Comparison of ENCODE assay signal across 6 cellular contexts in genomic region chr20:63968136-63968927, GRCh38. TPM values are rescaled to one million over a fixed set of nuclear protein-coding genes. Genes with fewer than 3 reads are reported as not detected.
DNase-seq lines count a peak whose midpoint lies in the region; ATAC-seq and TF ChIP-seq lines count a peak whose summit lies in the region.

No MANE protein-coding gene starts in this region.

- TF ChIP-seq CTCF in foreskin fibroblast (IDR thresholded peaks at IDR 0.05; ENCODE audit: low read depth, low read length) (no peak), thoracic aorta (IDR thresholded peaks at IDR 0.05) (no peak)

- peak; percentile 29 for DNase-seq in activated CD4-positive, CD25-positive, alpha-beta regulatory T cell treated with anti-CD3 and anti-CD28 coated beads, Interleukin-2, amount 50 U/mL, for 72 hours
- DNase-seq in activated CD4-positive, CD25-positive, alpha-beta regulatory T cell (lab: John Stamatoyannopoulos, UW), result no peak
- DNase-seq in foreskin fibroblast (no peak), thoracic aorta (ENCODE audit: low spot score) (no peak), SHP77 treated with DMSO at 0.1 percent for 48 hours (lab: John Stamatoyannopoulos, UW) (no peak), NCI-H1694 (lab: John Stamatoyannopoulos, UW) (no peak)

- H3K4me3 ChIP-seq in foreskin fibroblast (ENCODE audit: low read depth in 1 of 2, low read length in 2 of 2) (peak overlapping the region; percentile 68 to 72), thoracic aorta (peak overlapping the region; percentile 80)

- no peaks in the 10 kb centered on the region for H3K9me3 ChIP-seq in thoracic aorta

- peaks cover 14% of the 10 kb centered on the region for H3K36me3 ChIP-seq in thoracic aorta

- ATAC-seq in thoracic aorta (ENCODE audit: insufficient number of reproducible peaks, low FRiP score, low read depth), result no peak

- no peaks in the 10 kb centered on the region for H3K27me3 ChIP-seq in thoracic aorta (replicated peaks; ENCODE audit: insufficient read depth)

- H3K4me1 ChIP-seq in thoracic aorta (ENCODE audit: control insufficient read depth in 1 of 2, low read depth in 2 of 2), result peaks cover 8 to 17% of the 10 kb centered on the region in 2 donors

- no peak overlapping the region for H3K27ac ChIP-seq in thoracic aorta

RNA-seq across cellular contexts. Expression of gene ZNF512B, which starts 1.4 kb away (rescaled TPM):
- total RNA-seq in thoracic aorta, result 10 to 100 TPM; 10.2 to 13.8 TPM

RNA-seq across cellular contexts. Expression of gene SAMD10, which starts 11.1 kb away (rescaled TPM):
- total RNA-seq in thoracic aorta, result 1 to 10 TPM in 1 of 2 donors, under 1 TPM in 1; 0.78 to 3.0 TPM

RNA-seq across cellular contexts. Expression of gene UCKL1, which starts 12.1 kb away (rescaled TPM):
- 10 to 100 TPM; 27.3 to 40.5 TPM for total RNA-seq in thoracic aorta

RNA-seq across cellular contexts. Expression of gene PRPF6, which starts 12.6 kb away (rescaled TPM):
- total RNA-seq in thoracic aorta, result 10 to 100 TPM; 51.9 to 52.9 TPM
